ENCODE assay signal across 1 cellular context in the genomic region with DNA sequence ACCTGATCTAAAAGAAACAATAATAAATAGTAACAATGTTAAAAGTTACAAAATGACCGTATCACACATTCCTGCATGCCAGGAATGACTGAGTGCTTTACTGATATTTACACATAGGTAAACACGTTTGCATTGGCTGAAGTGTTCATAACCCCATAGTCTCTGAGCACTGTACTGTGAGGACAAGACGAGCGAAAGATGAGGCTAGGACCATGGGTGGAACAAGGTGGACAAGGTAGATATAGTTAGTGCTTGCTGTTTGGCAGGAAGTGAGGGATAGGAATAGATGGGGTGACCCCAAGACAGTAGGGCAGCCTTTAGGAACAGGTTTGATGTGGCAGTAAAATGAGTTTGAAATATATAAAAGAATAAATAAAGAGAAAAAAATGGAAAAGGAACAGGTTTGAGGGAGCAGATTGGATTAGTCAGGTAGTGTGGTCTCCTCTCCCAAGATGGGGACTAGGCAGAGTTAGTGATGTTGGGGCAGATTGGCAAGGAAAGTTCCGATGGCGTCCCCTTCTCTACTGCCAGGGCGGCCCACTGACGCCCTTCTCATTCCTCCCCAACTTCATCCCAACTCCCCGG.
TF ChIP-seq lines count a peak whose summit lies in the region.

No MANE protein-coding gene starts in this region.

TF ChIP-seq in HepG2, 621 proteins besides CTCF, POLR2A, EP300 and RAD21:
- no peak for TF ChIP-seq THYN1 (CRISPR knock-in tag; IDR thresholded peaks at IDR 0.05; ENCODE audit: borderline replicate concordance, low read depth)
- TF ChIP-seq SOX13 (IDR thresholded peaks at IDR 0.05) = peak; percentile 28; the same call in 1 of the 2 replicates
- no peak for TF ChIP-seq SOX13 (CRISPR knock-in tag; conservative IDR thresholded peaks at IDR 0.05 in 1 of 2, IDR thresholded peaks at IDR 0.05 in 1 of 2)
- TF ChIP-seq ZBTB21 (CRISPR knock-in tag; IDR thresholded peaks at IDR 0.05) = 0 out of 2 replicates have a peak, but pooled peaks have one; percentile 14
- TF ChIP-seq, protein P1, sequence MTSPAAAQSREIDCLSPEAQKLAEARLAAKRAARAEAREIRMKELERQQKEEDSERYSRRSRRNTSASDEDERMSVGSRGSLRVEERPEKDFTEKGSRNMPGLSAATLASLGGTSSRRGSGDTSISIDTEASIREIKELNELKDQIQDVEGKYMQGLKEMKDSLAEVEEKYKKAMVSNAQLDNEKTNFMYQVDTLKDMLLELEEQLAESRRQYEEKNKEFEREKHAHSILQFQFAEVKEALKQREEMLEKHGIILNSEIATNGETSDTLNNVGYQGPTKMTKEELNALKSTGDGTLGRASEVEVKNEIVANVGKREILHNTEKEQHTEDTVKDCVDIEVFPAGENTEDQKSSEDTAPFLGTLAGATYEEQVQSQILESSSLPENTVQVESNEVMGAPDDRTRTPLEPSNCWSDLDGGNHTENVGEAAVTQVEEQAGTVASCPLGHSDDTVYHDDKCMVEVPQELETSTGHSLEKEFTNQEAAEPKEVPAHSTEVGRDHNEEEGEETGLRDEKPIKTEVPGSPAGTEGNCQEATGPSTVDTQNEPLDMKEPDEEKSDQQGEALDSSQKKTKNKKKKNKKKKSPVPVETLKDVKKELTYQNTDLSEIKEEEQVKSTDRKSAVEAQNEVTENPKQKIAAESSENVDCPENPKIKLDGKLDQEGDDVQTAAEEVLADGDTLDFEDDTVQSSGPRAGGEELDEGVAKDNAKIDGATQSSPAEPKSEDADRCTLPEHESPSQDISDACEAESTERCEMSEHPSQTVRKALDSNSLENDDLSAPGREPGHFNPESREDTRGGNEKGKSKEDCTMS (CRISPR knock-in tag; conservative IDR thresholded peaks at IDR 0.05) = 0 out of 2 replicates have a peak, but pooled peaks have one; percentile 31
- TF ChIP-seq GPN1 (CRISPR knock-in tag; IDR thresholded peaks at IDR 0.05; ENCODE audit: borderline replicate concordance) = no peak
- no peak for TF ChIP-seq JUNB (CRISPR knock-in tag; IDR thresholded peaks at IDR 0.05; ENCODE audit: borderline replicate concordance)
- peak; percentile 59; the same call in 1 of the 2 replicates for TF ChIP-seq ZNF724P (CRISPR knock-in tag; IDR thresholded peaks at IDR 0.05; ENCODE audit: borderline replicate concordance)
- TF ChIP-seq ZNF232 (CRISPR knock-in tag; IDR thresholded peaks at IDR 0.05; ENCODE audit: borderline replicate concordance) = 0 out of 2 replicates have a peak, but pooled peaks have one; percentile 43
- TF ChIP-seq ZFP82 (CRISPR knock-in tag; IDR thresholded peaks at IDR 0.05; ENCODE audit: borderline replicate concordance) = 0 out of 2 replicates have a peak, but pooled peaks have one; percentile 56
- 0 out of 2 replicates have a peak, but pooled peaks have one; percentile 46 for TF ChIP-seq MLXIP (CRISPR knock-in tag; IDR thresholded peaks at IDR 0.05; ENCODE audit: borderline replicate concordance)
- no peak for TF ChIP-seq ZNF776 (CRISPR knock-in tag; IDR thresholded peaks at IDR 0.05)
- TF ChIP-seq DBP (CRISPR knock-in tag; IDR thresholded peaks at IDR 0.05; ENCODE audit: not compliant biosample characterization) = peak; percentile 36
- TF ChIP-seq ZIK1 (CRISPR knock-in tag; IDR thresholded peaks at IDR 0.05; ENCODE audit: borderline replicate concordance, low read depth) = peak; percentile 25; the same call in 1 of the 2 replicates
- 0 out of 2 replicates have a peak, but pooled peaks have one; percentile 23 for TF ChIP-seq ZFP37 (CRISPR knock-in tag; IDR thresholded peaks at IDR 0.05; ENCODE audit: borderline replicate concordance)
- 0 out of 2 replicates have a peak, but pooled peaks have one; percentile 24 for TF ChIP-seq CERS6 (CRISPR knock-in tag; IDR thresholded peaks at IDR 0.05)
- no peak; the same call in 1 of the 2 replicates for TF ChIP-seq ZFP90 (CRISPR knock-in tag; IDR thresholded peaks at IDR 0.05; ENCODE audit: borderline replicate concordance)
- 0 out of 2 replicates have a peak, but pooled peaks have one; percentile 2 for TF ChIP-seq ZNF709 (CRISPR knock-in tag; IDR thresholded peaks at IDR 0.05)
- 0 out of 2 replicates have a peak, but pooled peaks have one; percentile 59 for TF ChIP-seq THAP7 (CRISPR knock-in tag; IDR thresholded peaks at IDR 0.05)
- 0 out of 2 replicates have a peak, but pooled peaks have one; percentile 26 for TF ChIP-seq ZBTB39 (CRISPR knock-in tag; IDR thresholded peaks at IDR 0.05)
- 0 out of 2 replicates have a peak, but pooled peaks have one; percentile 45 for TF ChIP-seq ZSCAN20 (CRISPR knock-in tag; IDR thresholded peaks at IDR 0.05; ENCODE audit: borderline replicate concordance)
- TF ChIP-seq SMAD3 (CRISPR knock-in tag; IDR thresholded peaks at IDR 0.05) = 0 out of 2 replicates have a peak, but pooled peaks have one; percentile 5
